ENCODE assay signal across 10 cellular contexts in genomic region chr19:13094771-13095392, GRCh38. TPM values are rescaled to one million over a fixed set of nuclear protein-coding genes. Genes with fewer than 3 reads are reported as not detected.
DNase-seq lines count a peak whose midpoint lies in the region; ATAC-seq and TF ChIP-seq lines count a peak whose summit lies in the region.
"Had no signal": no experiment of that assay in that cellular context is flagged by ENCODE, and none has a peak within 500 bp of the region (broad histone marks: within the 10 kb centered on the region; RNA-seq: fewer than 3 reads in every experiment).

No MANE protein-coding gene starts in this region.

- H3K27ac ChIP-seq in stomach: peak overlapping the region in 4 of 5 donors; percentile 61 to 96 (median 88)

- peaks cover 26% of the 10 kb centered on the region for H3K27me3 Mint-ChIP-seq in activated CD4-positive, alpha-beta T cell treated with anti-CD3 and anti-CD28 coated beads, Interleukin-2, amount 10 ng/mL, durations not matched to agents 24 days and 14 days
- H3K27me3 Mint-ChIP-seq in activated CD4-positive, alpha-beta T cell treated with anti-CD3 and anti-CD28 coated beads, Interleukin-2, amount 10 ng/mL, durations not matched to agents 7 days and 5 days: peaks cover 42% of the 10 kb centered on the region
- H3K27me3 Mint-ChIP-seq in glutamatergic neuron (ENCODE audit: unreplicated experiment): peaks cover 5% of the 10 kb centered on the region

- TF ChIP-seq CTCF in glutamatergic neuron (IDR thresholded peaks at IDR 0.05; ENCODE audit: partially characterized antibody, unreplicated experiment): no peak
- TF ChIP-seq CTCF in stomach (IDR thresholded peaks at IDR 0.05): no peak

- POLR2A ChIA-PET in activated CD4-positive, alpha-beta T cell treated with anti-CD3 and anti-CD28 coated beads, Interleukin-2, amount 10 ng/mL, durations not matched to agents 7 days and 5 days (lab: Charles Lee): no interaction called here

- H3K4me1 Mint-ChIP-seq in activated CD4-positive, alpha-beta T cell treated with anti-CD3 and anti-CD28 coated beads, Interleukin-2, amount 10 ng/mL, durations not matched to agents 24 days and 14 days: peaks cover 31% of the 10 kb centered on the region
- peaks cover 33% of the 10 kb centered on the region for H3K4me1 Mint-ChIP-seq in activated CD4-positive, alpha-beta T cell treated with anti-CD3 and anti-CD28 coated beads, Interleukin-2, amount 10 ng/mL, durations not matched to agents 7 days and 5 days
- peaks cover 10% of the 10 kb centered on the region for H3K4me1 Mint-ChIP-seq in glutamatergic neuron (ENCODE audit: low read depth, unreplicated experiment)

- H3K9me3 ChIP-seq in stomach: no peaks in the 10 kb centered on the region

- H3K9me3 Mint-ChIP-seq in activated CD4-positive, alpha-beta T cell treated with anti-CD3 and anti-CD28 coated beads, Interleukin-2, amount 10 ng/mL, durations not matched to agents 24 days and 14 days: no peaks in the 10 kb centered on the region
- no peaks in the 10 kb centered on the region for H3K9me3 Mint-ChIP-seq in activated CD4-positive, alpha-beta T cell treated with anti-CD3 and anti-CD28 coated beads, Interleukin-2, amount 10 ng/mL, durations not matched to agents 7 days and 5 days
- peaks cover 4% of the 10 kb centered on the region for H3K9me3 Mint-ChIP-seq in glutamatergic neuron (ENCODE audit: unreplicated experiment)

- TF ChIP-seq EP300 in stomach (IDR thresholded peaks at IDR 0.05): no peak

- peak; percentile 74 for DNase-seq in activated CD4-positive, alpha-beta T cell treated with anti-CD3 and anti-CD28 coated beads, Interleukin-2, amount 10 ng/mL, durations not matched to agents 24 days and 14 days
- DNase-seq in activated CD4-positive, alpha-beta T cell treated with anti-CD3 and anti-CD28 coated beads, Interleukin-2, amount 10 ng/mL, durations not matched to agents 7 days and 5 days: no peak
- DNase-seq in NCI-H69 (lab: John Stamatoyannopoulos, UW) (peak; percentile 81), glutamatergic neuron (peak; percentile 53), stomach (no peak)
- DNase-seq: activated naive CD4-positive, alpha-beta T cell treated with Interleukin-2 at 50 U/mL for 16 hours had no signal

- H3K4me1 ChIP-seq in stomach: peaks cover 72 to 98% (median 85%) of the 10 kb centered on the region in 4 donors

- H3K4me3 Mint-ChIP-seq in activated CD4-positive, alpha-beta T cell treated with anti-CD3 and anti-CD28 coated beads, Interleukin-2, amount 10 ng/mL, durations not matched to agents 24 days and 14 days: peak overlapping the region; percentile 23
- no peak overlapping the region for H3K4me3 Mint-ChIP-seq in activated CD4-positive, alpha-beta T cell treated with anti-CD3 and anti-CD28 coated beads, Interleukin-2, amount 10 ng/mL, durations not matched to agents 7 days and 5 days
- H3K4me3 Mint-ChIP-seq in glutamatergic neuron (ENCODE audit: unreplicated experiment): peak overlapping the region; percentile 75

- WGBS in stomach, 5 donors: 53 to 72% (median 66%) methylated on average over 12 to 16 of the region's 16 CpGs

- peaks cover under 1% of the 10 kb centered on the region for H3K36me3 Mint-ChIP-seq in activated CD4-positive, alpha-beta T cell treated with anti-CD3 and anti-CD28 coated beads, Interleukin-2, amount 10 ng/mL, durations not matched to agents 24 days and 14 days (ENCODE audit: low read depth)
- peaks cover 4% of the 10 kb centered on the region for H3K36me3 Mint-ChIP-seq in activated CD4-positive, alpha-beta T cell treated with anti-CD3 and anti-CD28 coated beads, Interleukin-2, amount 10 ng/mL, durations not matched to agents 7 days and 5 days (ENCODE audit: low read depth)
- H3K36me3 Mint-ChIP-seq in glutamatergic neuron (ENCODE audit: unreplicated experiment): no peaks in the 10 kb centered on the region

- CTCF ChIA-PET in activated CD4-positive, alpha-beta T cell treated with anti-CD3 and anti-CD28 coated beads, Interleukin-2, amount 10 ng/mL, durations not matched to agents 7 days and 5 days (lab: Charles Lee): interaction anchor here (1.1 to 6.3 kb wide), 10 partner anchors 10 to 130 kb away, joined by 3 to 64 read pairs (median 8); no protein-coding TSS in a partner anchor

- H3K36me3 ChIP-seq in stomach: peaks cover 0 to 25% (median 23%) of the 10 kb centered on the region in 4 donors

- peaks cover 0 to 6% (median 0%) of the 10 kb centered on the region in 3 donors for H3K27me3 ChIP-seq in stomach

- H3K27ac Mint-ChIP-seq in activated CD4-positive, alpha-beta T cell treated with anti-CD3 and anti-CD28 coated beads, Interleukin-2, amount 10 ng/mL, durations not matched to agents 24 days and 14 days: no peak overlapping the region
- H3K27ac Mint-ChIP-seq in activated CD4-positive, alpha-beta T cell treated with anti-CD3 and anti-CD28 coated beads, Interleukin-2, amount 10 ng/mL, durations not matched to agents 7 days and 5 days: no peak overlapping the region
- peak overlapping the region; percentile 75 for H3K27ac Mint-ChIP-seq in glutamatergic neuron (ENCODE audit: unreplicated experiment)

- no peak for TF ChIP-seq POLR2A in stomach (IDR thresholded peaks at IDR 0.05)

- peak overlapping the region; percentile 2 to 46 (median 28) for H3K4me3 ChIP-seq in stomach

- intact Hi-C loops in activated CD4-positive, alpha-beta T cell treated with anti-CD3 and anti-CD28 coated beads, Interleukin-2, amount 10 ng/mL, durations not matched to agents 24 days and 14 days (cut with micrococcal nuclease): loop anchor here (5.0 kb wide), 1 partner anchor 258 kb away; the partner anchor contains the start of gene MAST1
- intact Hi-C loops in stomach (cut with DNase I; ENCODE audit: low total_unique reads): no loop called here

- no peak for ATAC-seq in GM19452 (IDR thresholded peaks at IDR 0.05; ENCODE audit: unreplicated experiment)
- no peak for ATAC-seq in GM18498 (IDR thresholded peaks at IDR 0.05; ENCODE audit: unreplicated experiment)
- ATAC-seq in HG03378 (IDR thresholded peaks at IDR 0.05; ENCODE audit: unreplicated experiment): no peak

RNA-seq across cellular contexts. Expression of gene LYL1, which starts 7.8 kb away (rescaled TPM):
- total RNA-seq in activated CD4-positive, alpha-beta T cell treated with anti-CD3 and anti-CD28 coated beads, Interleukin-2, amount 10 ng/mL, durations not matched to agents 24 days and 14 days: 2.1 and 2.4 TPM in 2 replicates
- total RNA-seq in activated CD4-positive, alpha-beta T cell treated with anti-CD3 and anti-CD28 coated beads, Interleukin-2, amount 10 ng/mL, durations not matched to agents 7 days and 5 days: 1 to 10 TPM; 2.3 to 2.5 TPM
- 1.3 TPM for total RNA-seq in glutamatergic neuron (ENCODE audit: unreplicated experiment)
- 10 to 100 TPM in 2 of 5 donors, 1 to 10 TPM in 2, not detected in 1; 1.3 to 19.3 (median 7.6) TPM for total RNA-seq in stomach
- polyA plus RNA-seq in stomach: 1 to 10 TPM; 4.1 to 5.5 (median 5.0) TPM
- total RNA-seq: myocyte had no signal

RNA-seq across cellular contexts. Expression of gene TRMT1, which starts 21.7 kb away (rescaled TPM):
- total RNA-seq in activated CD4-positive, alpha-beta T cell treated with anti-CD3 and anti-CD28 coated beads, Interleukin-2, amount 10 ng/mL, durations not matched to agents 24 days and 14 days: 153 and 155 TPM in 2 replicates
- total RNA-seq in activated CD4-positive, alpha-beta T cell treated with anti-CD3 and anti-CD28 coated beads, Interleukin-2, amount 10 ng/mL, durations not matched to agents 7 days and 5 days: 10 to 100 TPM; 44.7 to 58.3 TPM
- total RNA-seq in glutamatergic neuron (ENCODE audit: unreplicated experiment) (29.2 TPM), stomach (100 to 1,000 TPM in 1 of 5 donors, 10 to 100 TPM in 4; 29.6 to 373 (median 36.5) TPM)
- 10 to 100 TPM; 64.7 to 88.2 (median 77.9) TPM for polyA plus RNA-seq in stomach

RNA-seq across cellular contexts. Expression of gene NACC1, which starts 23.2 kb away (rescaled TPM):
- total RNA-seq in activated CD4-positive, alpha-beta T cell treated with anti-CD3 and anti-CD28 coated beads, Interleukin-2, amount 10 ng/mL, durations not matched to agents 24 days and 14 days: 118 and 121 TPM in 2 replicates
- 10 to 100 TPM; 57.8 to 63.8 TPM for total RNA-seq in activated CD4-positive, alpha-beta T cell treated with anti-CD3 and anti-CD28 coated beads, Interleukin-2, amount 10 ng/mL, durations not matched to agents 7 days and 5 days
- total RNA-seq in glutamatergic neuron (ENCODE audit: unreplicated experiment) (68.6 TPM), stomach (100 to 1,000 TPM in 1 of 5 donors, 10 to 100 TPM in 4; 10.1 to 122 (median 26.3) TPM)
- 10 to 100 TPM in 1 of 3 donors, 1 to 10 TPM in 2; 6.9 to 26.2 (median 9.5) TPM for polyA plus RNA-seq in stomach

RNA-seq across cellular contexts. Expression of gene STX10, which starts 55.3 kb away (rescaled TPM):
- total RNA-seq in activated CD4-positive, alpha-beta T cell treated with anti-CD3 and anti-CD28 coated beads, Interleukin-2, amount 10 ng/mL, durations not matched to agents 24 days and 14 days: 66.2 and 73.5 TPM in 2 replicates
- total RNA-seq in activated CD4-positive, alpha-beta T cell treated with anti-CD3 and anti-CD28 coated beads, Interleukin-2, amount 10 ng/mL, durations not matched to agents 7 days and 5 days: 10 to 100 TPM; 62.3 to 65.0 TPM
- total RNA-seq in glutamatergic neuron (ENCODE audit: unreplicated experiment): 17.2 TPM
- 100 to 1,000 TPM in 3 of 5 donors, 10 to 100 TPM in 2; 20.4 to 942 (median 117) TPM for total RNA-seq in stomach
- polyA plus RNA-seq in stomach: 100 to 1,000 TPM in 1 of 3 donors, 10 to 100 TPM in 2; 74.8 to 114 (median 94.7) TPM

RNA-seq across cellular contexts. Expression of gene IER2, which starts 55.3 kb away (rescaled TPM):
- total RNA-seq in activated CD4-positive, alpha-beta T cell treated with anti-CD3 and anti-CD28 coated beads, Interleukin-2, amount 10 ng/mL, durations not matched to agents 24 days and 14 days: 161 TPM in 2 replicates
- 100 to 1,000 TPM; 167 to 188 TPM for total RNA-seq in activated CD4-positive, alpha-beta T cell treated with anti-CD3 and anti-CD28 coated beads, Interleukin-2, amount 10 ng/mL, durations not matched to agents 7 days and 5 days
- total RNA-seq in glutamatergic neuron (ENCODE audit: unreplicated experiment): 109 TPM
- 100 to 1,000 TPM in 3 of 5 donors, 10 to 100 TPM in 2; 32.3 to 421 (median 150) TPM for total RNA-seq in stomach
- polyA plus RNA-seq in stomach: 10 to 100 TPM; 64.3 to 87.2 (median 64.6) TPM

Comparison
In these comparisons a context has a peak if more than half of its experiments do, and no peak if none do; other contexts are left out.
1. DNase-seq: peak in activated CD4-positive, alpha-beta T cell treated with anti-CD3 and anti-CD28 coated beads, Interleukin-2, amount 10 ng/mL, durations not matched to agents 24 days and 14 days (single experiment), NCI-H69 (single experiment) and glutamatergic neuron (single experiment); none in activated CD4-positive, alpha-beta T cell treated with anti-CD3 and anti-CD28 coated beads, Interleukin-2, amount 10 ng/mL, durations not matched to agents 7 days and 5 days (single experiment) and stomach (single experiment).